8 cellular contexts compared by ENCODE assay signal in genomic region chr1:58781541-58782307, GRCh38. TPM values are rescaled to one million over a fixed set of nuclear protein-coding genes. Genes with fewer than 3 reads are reported as not detected.
DNase-seq lines count a peak whose midpoint lies in the region; TF ChIP-seq lines count a peak whose summit lies in the region.

No MANE protein-coding gene starts in this region.

- H3K27ac ChIP-seq in C4-2B (peak overlapping the region; percentile 94), RWPE1 (peak overlapping the region; percentile 95), neutrophil (peak overlapping the region; percentile 83)

- peaks cover 8% of the 10 kb centered on the region for H3K27me3 Mint-ChIP-seq in activated naive CD4-positive, alpha-beta T cell treated with anti-CD3 and anti-CD28 coated beads for 36 hours (ENCODE audit: low read depth)
- peaks cover 16% of the 10 kb centered on the region for H3K27me3 Mint-ChIP-seq in type B pancreatic cell

- peaks cover 18% of the 10 kb centered on the region for H3K36me3 Mint-ChIP-seq in activated naive CD4-positive, alpha-beta T cell treated with anti-CD3 and anti-CD28 coated beads for 36 hours (ENCODE audit: low read depth)
- H3K36me3 Mint-ChIP-seq in type B pancreatic cell = peaks cover 25% of the 10 kb centered on the region

- intact Hi-C loops in activated naive CD4-positive, alpha-beta T cell treated with anti-CD3 and anti-CD28 coated beads for 36 hours (cut with micrococcal nuclease) = loop anchor here (2.0 to 5.0 kb wide), 4 partner anchors 39 to 977 kb away; no protein-coding TSS in a partner anchor

- POLR2A ChIA-PET in RWPE1 (lab: Yijun Ruan, JAX; ENCODE audit: low non-redundant PET) = no interaction called here

- H3K4me1 ChIP-seq in neutrophil (ENCODE audit: control insufficient read depth in 1 of 2, insufficient read depth in 1 of 2, low read depth in 1 of 2, low read length in 1 of 2) = peaks cover 35 to 38% of the 10 kb centered on the region in 2 experiments

- H3K9me3 ChIP-seq in neutrophil = no peaks in the 10 kb centered on the region

- peak overlapping the region; percentile 74 to 98 for H3K4me3 ChIP-seq in neutrophil (ENCODE audit: low read depth in 1 of 2, low read length in 1 of 2)

- TF ChIP-seq CTCF in C4-2B (conservative IDR thresholded peaks at IDR 0.05) (no peak; the same call in 1 of the 2 replicates), RWPE1 (conservative IDR thresholded peaks at IDR 0.05; ENCODE audit: low read depth) (peak; percentile 54), neutrophil (IDR thresholded peaks at IDR 0.05) (no peak), type B pancreatic cell (conservative IDR thresholded peaks at IDR 0.05) (peak; percentile 67)

- peaks cover 16% of the 10 kb centered on the region for H3K4me1 Mint-ChIP-seq in activated naive CD4-positive, alpha-beta T cell treated with anti-CD3 and anti-CD28 coated beads for 36 hours (ENCODE audit: low read depth)
- H3K4me1 Mint-ChIP-seq in type B pancreatic cell (ENCODE audit: unreplicated experiment) = peaks cover 21% of the 10 kb centered on the region

- peak overlapping the region; percentile 97 for H3K4me3 Mint-ChIP-seq in activated naive CD4-positive, alpha-beta T cell treated with anti-CD3 and anti-CD28 coated beads for 36 hours
- peak overlapping the region; percentile 97 for H3K4me3 Mint-ChIP-seq in type B pancreatic cell

- H3K27me3 ChIP-seq in neutrophil = peaks cover 91% of the 10 kb centered on the region

- no peaks in the 10 kb centered on the region for H3K36me3 ChIP-seq in neutrophil

- peak overlapping the region; percentile 64 for H3K27ac Mint-ChIP-seq in activated naive CD4-positive, alpha-beta T cell treated with anti-CD3 and anti-CD28 coated beads for 36 hours
- peak overlapping the region; percentile 96 for H3K27ac Mint-ChIP-seq in type B pancreatic cell

- DNase-seq in HT1080 (ENCODE audit: low read depth) (peak; percentile 77), RWPE1 (ENCODE audit: low spot score) (no peak), glomerular visceral epithelial cell (ENCODE audit: extremely low spot score) (peak; percentile 83), type B pancreatic cell (ENCODE audit: extremely low spot score, unreplicated experiment) (peak; percentile 80), HPDE6-E6E7 (ENCODE audit: extremely low spot score) (no peak)
- DNase-seq in activated naive CD4-positive, alpha-beta T cell treated with anti-CD3 and anti-CD28 coated beads for 36 hours = peak; percentile 51

- CTCF ChIA-PET in RWPE1 (lab: Yijun Ruan, JAX) = interaction anchor here (0.7 kb wide), 1 partner anchor 967 kb away, joined by 3 read pairs; no protein-coding TSS in a partner anchor
- CTCF ChIA-PET in activated naive CD4-positive, alpha-beta T cell treated with anti-CD3 and anti-CD28 coated beads for 36 hours (lab: Charles Lee) = interaction anchor here (0.6 to 1.9 kb wide), 11 partner anchors 9 to 933 kb away, joined by 3 to 6 read pairs (median 3); no protein-coding TSS in a partner anchor

- no peaks in the 10 kb centered on the region for H3K9me3 Mint-ChIP-seq in activated naive CD4-positive, alpha-beta T cell treated with anti-CD3 and anti-CD28 coated beads for 36 hours
- no peaks in the 10 kb centered on the region for H3K9me3 Mint-ChIP-seq in type B pancreatic cell

RNA-seq across cellular contexts. Expression of gene JUN, which starts 2.1 kb away (rescaled TPM):
- total RNA-seq in HT1080 (2014; rRNA removed; shearing (Covaris generic)) = 112 and 132 TPM in 2 replicates
- polyA plus RNA-seq in HT1080 (2015; cell fraction: cytosol; rRNA removed) = 96.8 and 99.6 TPM in 2 replicates
- polyA plus RNA-seq in HT1080 (2015; cell fraction: nucleus; rRNA removed) = 173 and 201 TPM in 2 replicates
- 10 to 100 TPM; 24.2 to 25.9 TPM for total RNA-seq in activated naive CD4-positive, alpha-beta T cell treated with anti-CD3 and anti-CD28 coated beads for 36 hours
- 160 and 262 TPM in 2 replicates for total RNA-seq in type B pancreatic cell (ENCODE audit: low replicate concordance)

Comparison
In these comparisons a context has a peak if more than half of its experiments do, and no peak if none do; other contexts are left out.
1. CTCF ChIP-seq: peak in RWPE1 (single experiment) and type B pancreatic cell (single experiment); none in C4-2B (single experiment) and neutrophil (single experiment).
2. DNase-seq: peak in HT1080 (single experiment), activated naive CD4-positive, alpha-beta T cell treated with anti-CD3 and anti-CD28 coated beads for 36 hours (single experiment), glomerular visceral epithelial cell (single experiment) and type B pancreatic cell (single experiment); none in RWPE1 (single experiment) and HPDE6-E6E7 (single experiment).
3. Peak in every context shown above with its lines, with median percentiles within 50 percentile points of each other: H3K27ac ChIP-seq.